Comparison of ENCODE assay signal across 16 cellular contexts in genomic region chr17:27320222-27320560, GRCh38. TPM values are rescaled to one million over a fixed set of nuclear protein-coding genes. Genes with fewer than 3 reads are reported as not detected.
DNase-seq lines count a peak whose midpoint lies in the region; TF ChIP-seq lines count a peak whose summit lies in the region.
"Had no signal": no experiment of that assay in that cellular context is flagged by ENCODE, and none has a peak within 500 bp of the region (broad histone marks: within the 10 kb centered on the region; RNA-seq: fewer than 3 reads in every experiment).

No MANE protein-coding gene starts in this region.

- H3K9ac ChIP-seq in rectal smooth muscle tissue (ENCODE audit: low read length) (no peak overlapping the region), neural progenitor cell (no peak overlapping the region)

- H3K36me3 ChIP-seq in rectal smooth muscle tissue (ENCODE audit: control insufficient read depth, insufficient read depth, low read length) (peaks cover 4% of the 10 kb centered on the region), neural progenitor cell (peaks cover 9% of the 10 kb centered on the region)

- H3K27ac Mint-ChIP-seq in glutamatergic neuron (ENCODE audit: unreplicated experiment) (peak overlapping the region; percentile 76), neural progenitor cell (no peak overlapping the region)

- no peaks in the 10 kb centered on the region for H3K79me2 ChIP-seq in neural progenitor cell (ENCODE audit: low read depth)

- H3K27me3 Mint-ChIP-seq in glutamatergic neuron (ENCODE audit: unreplicated experiment) (peaks cover 2% of the 10 kb centered on the region), neural progenitor cell (ENCODE audit: insufficient read depth, low read depth) (peaks cover 3% of the 10 kb centered on the region)
- H3K27me3 Mint-ChIP-seq: B cell had no signal

- in situ Hi-C loops in GM13976 (cut with MboI; ENCODE audit: low sequenced_read_pairs, unreplicated experiment): no loop called here

- peak; percentile 58 for DNase-seq in D341Med (ENCODE audit: low spot score)
- DNase-seq in NCI-H2171 treated with DMSO at 0.1 percent for 48 hours (lab: John Stamatoyannopoulos, UW): peak; percentile 96
- no peak for DNase-seq in glutamatergic neuron
- no peak for DNase-seq in GM13976 (ENCODE audit: low spot score)
- DNase-seq in stimulated activated CD4-positive, alpha-beta T cell treated with anti-CD3 and anti-CD28 coated beads, Interleukin-4, amount 100 ng/mL, for 4 hours: no peak
- no peak for DNase-seq in NCI-H2107 (lab: John Stamatoyannopoulos, UW)
- no peak for DNase-seq in neural progenitor cell (ENCODE audit: low spot score)
- DNase-seq: activated CD8-positive, alpha-beta memory T cell treated with anti-CD3 and anti-CD28 coated beads, Interleukin-2, amount 50 U/mL, for 4 hours; cortex of kidney; MV-4-11; stimulated activated CD4-positive, alpha-beta T cell treated with anti-CD3 and anti-CD28 coated beads, Interleukin-1b, Interleukin-23, amount 100 ng/mL, for 48 hours; stimulated activated CD8-positive, alpha-beta memory T cell treated with anti-CD3 and anti-CD28 coated beads, Interleukin-4, amount 100 ng/mL, for 48 hours had no signal

- H3K4me3 Mint-ChIP-seq in glutamatergic neuron (ENCODE audit: unreplicated experiment) (peak overlapping the region; percentile 47), neural progenitor cell (no peak overlapping the region)
- H3K4me3 Mint-ChIP-seq: B cell had no signal

- peaks cover 9% of the 10 kb centered on the region for H3K9me3 Mint-ChIP-seq in glutamatergic neuron (ENCODE audit: unreplicated experiment)
- no peaks in the 10 kb centered on the region for H3K9me3 Mint-ChIP-seq in neural progenitor cell

- no peaks in the 10 kb centered on the region for H3K9me3 ChIP-seq in neural progenitor cell (ENCODE audit: low read depth)
- H3K9me3 ChIP-seq: prostate gland had no signal

- H3K4me1 Mint-ChIP-seq in glutamatergic neuron (ENCODE audit: low read depth, unreplicated experiment): peaks cover 18% of the 10 kb centered on the region
- peaks cover 3% of the 10 kb centered on the region for H3K4me1 Mint-ChIP-seq in neural progenitor cell
- H3K4me1 Mint-ChIP-seq: B cell had no signal

- peaks cover 20% of the 10 kb centered on the region for H3F3A ChIP-seq in neural progenitor cell (ENCODE audit: low read depth)

- H3K4me1 ChIP-seq in rectal smooth muscle tissue (ENCODE audit: control insufficient read depth, insufficient read depth, low read length) (peaks cover 31% of the 10 kb centered on the region), neural progenitor cell (no peaks in the 10 kb centered on the region)

- no peak overlapping the region for H2AFZ ChIP-seq in neural progenitor cell (replicated peaks)

- H3K27ac ChIP-seq in rectal smooth muscle tissue (ENCODE audit: low read depth, low read length) (peak overlapping the region; percentile 84), neural progenitor cell (no peak overlapping the region)

- H3K4me3 ChIP-seq in rectal smooth muscle tissue (ENCODE audit: low read length): no peak overlapping the region
- no peak overlapping the region for H3K4me3 ChIP-seq in neural progenitor cell
- H3K4me3 ChIP-seq: GM12878, prostate gland had no signal

- no peaks in the 10 kb centered on the region for H3K36me3 Mint-ChIP-seq in glutamatergic neuron (ENCODE audit: unreplicated experiment)
- peaks cover 18% of the 10 kb centered on the region for H3K36me3 Mint-ChIP-seq in neural progenitor cell

- no peak overlapping the region for H3K4me2 ChIP-seq in neural progenitor cell

- H4K20me1 ChIP-seq in neural progenitor cell (ENCODE audit: low read depth): no peaks in the 10 kb centered on the region

- H3K27me3 ChIP-seq in rectal smooth muscle tissue (ENCODE audit: control insufficient read depth, insufficient read depth, low read length) (no peaks in the 10 kb centered on the region), neural progenitor cell (no peaks in the 10 kb centered on the region)

- TF ChIP-seq CTCF in glutamatergic neuron (IDR thresholded peaks at IDR 0.05; ENCODE audit: partially characterized antibody, unreplicated experiment) (no peak), GM13976 (IDR thresholded peaks at IDR 0.05; ENCODE audit: borderline replicate concordance, control extremely low read depth, extremely low read depth, insufficient read depth, missing control alignments) (no peak), neural progenitor cell (IDR thresholded peaks at IDR 0.05) (no peak)

RNA-seq across cellular contexts. Expression of gene WSB1, which starts 26.3 kb away (rescaled TPM):
- 633 TPM for total RNA-seq in glutamatergic neuron (ENCODE audit: unreplicated experiment)
- 396 and 521 TPM in 2 replicates for total RNA-seq in neural progenitor cell (ENCODE audit: low replicate concordance)

Comparison
In these comparisons a context has a peak if more than half of its experiments do, and no peak if none do; other contexts are left out.
1. DNase-seq: peak in D341Med (single experiment) and NCI-H2171 treated with DMSO at 0.1 percent for 48 hours (single experiment); none in glutamatergic neuron (single experiment), GM13976 (single experiment), stimulated activated CD4-positive, alpha-beta T cell treated with anti-CD3 and anti-CD28 coated beads, Interleukin-4, amount 100 ng/mL, for 4 hours (0 of 2), NCI-H2107 (single experiment) and neural progenitor cell (single experiment).